Comparison of ENCODE assay signal across 20 cellular contexts in genomic region chr20:60691966-60692615, GRCh38.
"Had no signal": no experiment of that assay in that cellular context is flagged by ENCODE, and none has a peak within 500 bp of the region (broad histone marks: within the 10 kb centered on the region; RNA-seq: fewer than 3 reads in every experiment).

No MANE protein-coding gene starts in this region.

- ATAC-seq: activated naive CD8-positive, alpha-beta T cell treated with anti-CD3 and anti-CD28 coated beads, Interleukin-2, amount 50 U/mL, for 24 hours; foreskin keratinocyte; heart right ventricle; right lobe of liver had no signal

- H3K4me1 ChIP-seq: breast epithelium, esophagus muscularis mucosa, foreskin keratinocyte, heart right ventricle, left ventricle myocardium inferior, right lobe of liver had no signal

- H3K27ac ChIP-seq: breast epithelium, esophagus muscularis mucosa, foreskin keratinocyte, heart right ventricle, left ventricle myocardium inferior, right lobe of liver, thoracic aorta had no signal

- H3K9me3 ChIP-seq: breast epithelium, esophagus muscularis mucosa, heart right ventricle, left ventricle myocardium inferior, right lobe of liver, thoracic aorta had no signal

- DNase-seq: activated CD4-positive, alpha-beta memory T cell treated with anti-CD3 and anti-CD28 coated beads, Interleukin-2, amount 10 ng/mL, durations not matched to agents 7 days and 5 days; activated CD4-positive, alpha-beta T cell treated with anti-CD3 and anti-CD28 coated beads for 1 hour; activated CD4-positive, alpha-beta T cell treated with anti-CD3 and anti-CD28 coated beads, Interleukin-2, amount 10 ng/mL, durations not matched to agents 7 days and 5 days; activated CD8-positive, alpha-beta memory T cell treated with anti-CD3 and anti-CD28 coated beads, Interleukin-2, amount 50 U/mL, for 48 hours; activated gamma-delta T cell; activated naive CD8-positive, alpha-beta T cell treated with anti-CD3 and anti-CD28 coated beads, Interleukin-2, amount 50 U/mL, for 24 hours; activated T-cell treated with anti-CD3 and anti-CD28 coated beads, Interleukin-2, amount 50 U/mL, for 24 hours; amygdala; central memory CD4-positive, alpha-beta T cell; foreskin keratinocyte; heart right ventricle; islet precursor cell; left ventricle myocardium inferior; right lobe of liver; stimulated activated CD4-positive, alpha-beta T cell treated with anti-CD3 and anti-CD28 coated beads, Interleukin-4, amount 100 ng/mL, for 1 hour; T1000; trophoblast cell had no signal

- H3K4me3 ChIP-seq: breast epithelium, esophagus muscularis mucosa, heart right ventricle, left ventricle myocardium inferior, right lobe of liver, thoracic aorta had no signal

- H3K36me3 ChIP-seq: breast epithelium, esophagus muscularis mucosa, heart right ventricle, left ventricle myocardium inferior, right lobe of liver, thoracic aorta had no signal

- H3K27me3 ChIP-seq: breast epithelium, esophagus muscularis mucosa, foreskin keratinocyte, right lobe of liver had no signal
